16 cellular contexts compared by ENCODE assay signal in genomic region chr2:205698556-205699282, GRCh38. TPM values are rescaled to one million over a fixed set of nuclear protein-coding genes. Genes with fewer than 3 reads are reported as not detected.
DNase-seq lines count a peak whose midpoint lies in the region; ATAC-seq and TF ChIP-seq lines count a peak whose summit lies in the region.
"Had no signal": no experiment of that assay in that cellular context is flagged by ENCODE, and none has a peak within 500 bp of the region (broad histone marks: within the 10 kb centered on the region; RNA-seq: fewer than 3 reads in every experiment).

No MANE protein-coding gene starts in this region.

- POLR2A ChIA-PET in MCF 10A (lab: Yijun Ruan, JAX) = no interaction called here

- H3K9me3 Mint-ChIP-seq in MCF 10A (ENCODE audit: unreplicated experiment) (no peaks in the 10 kb centered on the region), endodermal cell (no peaks in the 10 kb centered on the region)
- H3K9me3 Mint-ChIP-seq: activated naive CD4-positive, alpha-beta T cell treated with anti-CD3 and anti-CD28 coated beads, Interleukin-2, amount 50 U/mL, for 24 hours; memory B cell; stimulated activated naive CD8-positive, alpha-beta T cell treated with anti-CD3 and anti-CD28 coated beads, Interleukin-15, amount 100 ng/mL, for 72 hours had no signal

- H3K4me3 ChIP-seq in breast epithelium = no peak overlapping the region
- H3K4me3 ChIP-seq in endodermal cell (ENCODE audit: low read length) = peak overlapping the region; percentile 17
- no peak overlapping the region for H3K4me3 ChIP-seq in mucosa of descending colon
- no peak overlapping the region for H3K4me3 ChIP-seq in vagina
- H3K4me3 ChIP-seq in lower leg skin (ENCODE audit: low read depth, poor library complexity, severe bottlenecking) = no peak overlapping the region
- H3K4me3 ChIP-seq: HAP-1 had no signal

- H3K4me1 ChIP-seq in breast epithelium (no peaks in the 10 kb centered on the region), endodermal cell (ENCODE audit: control insufficient read depth, insufficient read depth, low read length) (peaks cover 42% of the 10 kb centered on the region), mucosa of descending colon (ENCODE audit: low read depth) (no peaks in the 10 kb centered on the region), vagina (peaks cover 51% of the 10 kb centered on the region)

- peak overlapping the region; percentile 9 for H3K9ac ChIP-seq in endodermal cell (ENCODE audit: extremely low read depth, low read length, poor library complexity, severe bottlenecking)

- peaks cover 4% of the 10 kb centered on the region for H3K36me3 Mint-ChIP-seq in MCF 10A (ENCODE audit: insufficient read depth, unreplicated experiment)
- peaks cover 11% of the 10 kb centered on the region for H3K36me3 Mint-ChIP-seq in endodermal cell (ENCODE audit: low read depth)
- H3K36me3 Mint-ChIP-seq: activated naive CD4-positive, alpha-beta T cell treated with anti-CD3 and anti-CD28 coated beads, Interleukin-2, amount 50 U/mL, for 24 hours; memory B cell had no signal

- TF ChIP-seq CTCF in breast epithelium (IDR thresholded peaks at IDR 0.05) (no peak), MCF 10A (IDR thresholded peaks at IDR 0.05; ENCODE audit: unreplicated experiment) (no peak), endodermal cell (conservative IDR thresholded peaks at IDR 0.05) (no peak), mucosa of descending colon (IDR thresholded peaks at IDR 0.05) (no peak), vagina (IDR thresholded peaks at IDR 0.05) (no peak), lower leg skin (IDR thresholded peaks at IDR 0.05) (no peak)

- H3K4me1 Mint-ChIP-seq in MCF 10A (ENCODE audit: insufficient read depth, unreplicated experiment) (peaks cover 11% of the 10 kb centered on the region), endodermal cell (peaks cover 90% of the 10 kb centered on the region)
- H3K4me1 Mint-ChIP-seq: activated naive CD4-positive, alpha-beta T cell treated with anti-CD3 and anti-CD28 coated beads, Interleukin-2, amount 50 U/mL, for 24 hours had no signal

- H3K27ac ChIP-seq in breast epithelium = peak overlapping the region; percentile 29 to 66
- H3K27ac ChIP-seq in endodermal cell (ENCODE audit: low read depth, low read length) = no peak overlapping the region
- peak overlapping the region; percentile 70 for H3K27ac ChIP-seq in vagina

- peak; percentile 10 for ATAC-seq in mucosa of descending colon
- ATAC-seq: stimulated activated naive CD8-positive, alpha-beta T cell treated with anti-CD3 and anti-CD28 coated beads, Interleukin-15, amount 100 ng/mL, for 72 hours had no signal

- WGBS in endodermal cell (ENCODE audit: insufficient coverage in 1 of 2, insufficient read length in 1 of 2), 2 experiments = 71 to 76% methylated on average over 6 of the region's 6 CpGs
- WGBS in lower leg skin, 2 donors = 84 to 92% methylated on average over 6 of the region's 6 CpGs

- TF ChIP-seq POLR2A in breast epithelium (IDR thresholded peaks at IDR 0.05) = no peak
- TF ChIP-seq POLR2A in vagina (IDR thresholded peaks at IDR 0.05) = no peak
- no peak for TF ChIP-seq POLR2A in lower leg skin (IDR thresholded peaks at IDR 0.05)

- H3K27me3 ChIP-seq in breast epithelium (no peaks in the 10 kb centered on the region), endodermal cell (ENCODE audit: control insufficient read depth, insufficient read depth, low read length, poor library complexity, severe bottlenecking) (no peaks in the 10 kb centered on the region), vagina (no peaks in the 10 kb centered on the region)

- H3K9me3 ChIP-seq in breast epithelium (no peaks in the 10 kb centered on the region), endodermal cell (ENCODE audit: control insufficient read depth, low read length) (no peaks in the 10 kb centered on the region), mucosa of descending colon (no peaks in the 10 kb centered on the region), vagina (no peaks in the 10 kb centered on the region)
- H3K9me3 ChIP-seq: HAP-1 had no signal

- intact Hi-C loops in breast epithelium (cut with DNase I; ENCODE audit: low total_unique reads) = loop anchor here (10.0 kb wide), 1 partner anchor 1596 kb away; no protein-coding TSS in a partner anchor
- intact Hi-C loops in MCF 10A (cut with micrococcal nuclease) = no loop called here
- intact Hi-C loops in mucosa of descending colon (cut with DNase I, micrococcal nuclease) = no loop called here
- intact Hi-C loops in vagina (cut with DNase I) = no loop called here
- intact Hi-C loops in lower leg skin (cut with DNase I; ENCODE audit: low total_unique reads) = no loop called here

- H3K27me3 Mint-ChIP-seq in MCF 10A (ENCODE audit: insufficient read depth, unreplicated experiment) (no peaks in the 10 kb centered on the region), endodermal cell (ENCODE audit: insufficient read depth) (no peaks in the 10 kb centered on the region)
- H3K27me3 Mint-ChIP-seq: activated naive CD4-positive, alpha-beta T cell treated with anti-CD3 and anti-CD28 coated beads, Interleukin-2, amount 50 U/mL, for 24 hours; memory B cell had no signal

- H3K36me3 ChIP-seq in breast epithelium = no peaks in the 10 kb centered on the region
- peaks cover 30% of the 10 kb centered on the region for H3K36me3 ChIP-seq in endodermal cell (ENCODE audit: control insufficient read depth, insufficient read depth, low read length)
- H3K36me3 ChIP-seq in mucosa of descending colon (ENCODE audit: low read depth) = no peaks in the 10 kb centered on the region
- no peaks in the 10 kb centered on the region for H3K36me3 ChIP-seq in vagina
- H3K36me3 ChIP-seq: HAP-1 had no signal

- no TSS peak for BruUV-seq in MCF 10A (replicated peaks; lab: Mats Ljungman, UMichigan)

- DNase-seq in breast epithelium (ENCODE audit: low spot score in 2 of 2) (no peak), MCF 10A (ENCODE audit: unreplicated experiment) (no peak), endodermal cell (no peak), mucosa of descending colon (no peak), vagina (ENCODE audit: extremely low spot score in 2 of 2) (no peak), lower leg skin (ENCODE audit: low spot score in 2 of 2) (no peak), ureter (ENCODE audit: low spot score) (no peak), anterior cingulate cortex (lab: John Stamatoyannopoulos, UW) (no peak)
- DNase-seq: activated CD4-positive, CD25-positive, alpha-beta regulatory T cell treated with anti-CD3 and anti-CD28 coated beads, Interleukin-2, amount 50 U/mL, for 72 hours; DMS79 treated with DMSO at 0.1 percent for 48 hours; erythroblast; NCI-H1436 treated with DMSO at 0.1 percent for 48 hours; stimulated activated naive CD8-positive, alpha-beta T cell treated with anti-CD3 and anti-CD28 coated beads, Interleukin-15, amount 100 ng/mL, for 72 hours had no signal

- CTCF ChIA-PET in MCF 10A (lab: Yijun Ruan, JAX) = interaction anchor here (0.6 to 1.1 kb wide), 4 partner anchors 11 to 291 kb away, joined by 3 to 4 read pairs (median 4); no protein-coding TSS in a partner anchor

- H3K4me3 Mint-ChIP-seq in MCF 10A (ENCODE audit: unreplicated experiment) (no peak overlapping the region), endodermal cell (no peak overlapping the region)
- H3K4me3 Mint-ChIP-seq: activated naive CD4-positive, alpha-beta T cell treated with anti-CD3 and anti-CD28 coated beads, Interleukin-2, amount 50 U/mL, for 24 hours; memory B cell; stimulated activated naive CD8-positive, alpha-beta T cell treated with anti-CD3 and anti-CD28 coated beads, Interleukin-15, amount 100 ng/mL, for 72 hours had no signal

- H3K27ac Mint-ChIP-seq in MCF 10A (ENCODE audit: low read depth, unreplicated experiment) (no peak overlapping the region), endodermal cell (peak overlapping the region; percentile 85)
- H3K27ac Mint-ChIP-seq: activated naive CD4-positive, alpha-beta T cell treated with anti-CD3 and anti-CD28 coated beads, Interleukin-2, amount 50 U/mL, for 24 hours; stimulated activated naive CD8-positive, alpha-beta T cell treated with anti-CD3 and anti-CD28 coated beads, Interleukin-15, amount 100 ng/mL, for 72 hours had no signal

RNA-seq across cellular contexts. Expression of gene NRP2, which starts 16.4 kb away (rescaled TPM):
- total RNA-seq in breast epithelium = 10 to 100 TPM; 18.4 to 32.0 (median 23.9) TPM
- 6.7 and 10.3 TPM in 2 replicates for total RNA-seq in MCF 10A (2022)
- 10 to 100 TPM; 69.7 to 92.4 TPM for total RNA-seq in endodermal cell
- 79.4 TPM for polyA plus RNA-seq in endodermal cell (2013, experiment 1 of 2)
- 80.4 TPM for polyA plus RNA-seq in endodermal cell (2013, experiment 2 of 2)
- total RNA-seq in mucosa of descending colon = 100 to 1,000 TPM in 1 of 3 donors, 10 to 100 TPM in 2; 12.3 to 300 (median 19.2) TPM
- 65.6 TPM for total RNA-seq in vagina
- 10 to 100 TPM in 1 of 4 donors, 1 to 10 TPM in 3; 4.0 to 11.5 (median 5.9) TPM for total RNA-seq in lower leg skin
- 55.8 TPM for total RNA-seq in ureter
